16 cellular contexts compared by ENCODE assay signal in the genomic region with DNA sequence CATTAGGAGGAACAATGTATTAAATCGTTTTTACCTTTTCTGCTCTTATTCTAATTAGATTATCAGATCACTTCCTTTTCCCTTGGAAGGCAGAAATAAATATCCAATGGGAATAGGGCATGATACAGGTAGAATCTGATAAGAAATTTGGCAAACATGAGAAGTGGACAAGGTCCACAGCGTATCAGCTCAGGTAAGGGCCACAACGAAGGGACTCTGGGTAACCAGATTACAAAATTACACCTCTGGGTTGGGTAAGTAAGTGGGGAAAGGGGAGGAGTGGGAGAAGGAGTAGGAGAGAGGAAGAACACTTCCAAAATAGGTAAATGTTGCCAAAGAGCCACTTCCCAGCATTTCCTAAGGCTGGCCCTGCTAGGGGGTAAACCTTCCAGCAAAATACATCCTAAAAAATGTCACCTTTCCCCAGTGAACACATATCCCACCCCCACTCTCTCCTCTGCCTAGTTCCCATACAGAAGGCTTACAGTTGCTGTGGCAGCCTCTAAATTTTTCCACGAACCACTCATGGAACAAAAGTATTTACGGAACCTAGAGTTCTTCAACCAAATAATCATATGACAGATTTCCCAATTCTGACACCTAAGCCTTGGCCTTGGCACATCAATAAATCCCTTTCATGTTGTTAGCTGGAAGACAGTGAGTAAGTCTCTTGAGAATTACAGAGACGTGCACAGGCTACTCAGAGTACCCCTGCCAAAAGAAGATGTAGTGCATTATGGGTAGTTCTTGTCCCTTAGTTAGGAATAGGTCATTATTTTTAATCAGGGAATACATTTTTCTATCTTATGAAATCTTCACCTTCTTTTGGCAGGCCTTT. TPM values are rescaled to one million over a fixed set of nuclear protein-coding genes. Genes with fewer than 3 reads are reported as not detected.
DNase-seq lines count a peak whose midpoint lies in the region; ATAC-seq, FAIRE-seq and TF ChIP-seq lines count a peak whose summit lies in the region.
"Had no signal": no experiment of that assay in that cellular context is flagged by ENCODE, and none has a peak within 500 bp of the region (broad histone marks: within the 10 kb centered on the region; RNA-seq: fewer than 3 reads in every experiment).

No MANE protein-coding gene starts in this region.

- intact Hi-C loops in pancreas (cut with DNase I), result no loop called here

- ATAC-seq in left lobe of liver, result peak; percentile 71
- no peak for ATAC-seq in GM21447 (IDR thresholded peaks at IDR 0.05; ENCODE audit: unreplicated experiment)
- no peak for ATAC-seq in pancreas
- ATAC-seq: HCT116, K562 had no signal

- H3K9me3 ChIP-seq in SJSA1 (replicated peaks), result no peaks in the 10 kb centered on the region
- H3K9me3 ChIP-seq in pancreas, result no peaks in the 10 kb centered on the region
- H3K9me3 ChIP-seq: Peyer's patch had no signal

- H3K4me1 ChIP-seq in SJSA1 (replicated peaks) (peaks cover 49% of the 10 kb centered on the region), pancreas (peaks cover 0 to 4% (median 0%) of the 10 kb centered on the region in 3 donors)
- H3K4me1 ChIP-seq: Peyer's patch had no signal

- DNase-seq in GM03348 (ENCODE audit: low spot score) (peak; percentile 14), SJSA1 (ENCODE audit: low read depth in 1 of 2, low spot score in 2 of 2) (no peak), left lobe of liver (ENCODE audit: low spot score) (peak; percentile 50), stromal cell of bone marrow (ENCODE audit: low read depth) (peak; percentile 14), pancreas (no peak), NCI-H1105 (lab: John Stamatoyannopoulos, UW) (no peak)
- DNase-seq: C1 segment of cervical spinal cord, DMS153, NCI-H1105 treated with DMSO at 0.1 percent for 48 hours, NCI-H187, NCI-H510A, Peyer's patch, SHP77 had no signal

- no peak for FAIRE-seq in pancreas (lab: Jason Lieb, UNC)
- FAIRE-seq: K562 had no signal

- H3K27me3 ChIP-seq in SJSA1 (replicated peaks) (no peaks in the 10 kb centered on the region), pancreas (peaks cover 0 to 8% (median 0%) of the 10 kb centered on the region in 4 donors)
- H3K27me3 ChIP-seq: Peyer's patch had no signal

- WGBS in pancreas, 2 donors, result 43 to 51% methylated on average over 6 of the region's 6 CpGs

- no peak for TF ChIP-seq CTCF in pancreas (IDR thresholded peaks at IDR 0.05)

- H3K27ac ChIP-seq in SJSA1 (peak overlapping the region; percentile 48), pancreas (no peak overlapping the region)
- H3K27ac ChIP-seq: Peyer's patch had no signal

- H3K36me3 ChIP-seq in SJSA1, result no peaks in the 10 kb centered on the region
- no peaks in the 10 kb centered on the region for H3K36me3 ChIP-seq in pancreas
- H3K36me3 ChIP-seq: Peyer's patch had no signal

- no peak overlapping the region for H3K4me3 ChIP-seq in SJSA1
- H3K4me3 ChIP-seq in pancreas, result no peak overlapping the region
- H3K4me3 ChIP-seq: K562, Peyer's patch had no signal

RNA-seq across cellular contexts. Expression of gene DLX6, which starts 51.5 kb away (rescaled TPM):
- total RNA-seq in SJSA1 (2014; rRNA removed; shearing (Covaris generic)), result 1.8 and 3.3 TPM in 2 replicates
- not detected for total RNA-seq in left lobe of liver
- not detected for total RNA-seq in pancreas
- under 1 TPM in 1 of 2 donors, not detected in 1; 0.16 TPM for polyA plus RNA-seq in pancreas
- total RNA-seq: K562, Peyer's patch had no signal
- polyA plus RNA-seq: K562 had no signal

Comparison
In these comparisons a context has a peak if more than half of its experiments do, and no peak if none do; other contexts are left out.
1. DNase-seq: peak in GM03348 (single experiment), left lobe of liver (single experiment) and stromal cell of bone marrow (single experiment); none in SJSA1 (0 of 2), pancreas (0 of 6) and NCI-H1105 (single experiment).